22 cellular contexts compared by ENCODE assay signal in genomic region chr6:132458887-132459604, GRCh38. TPM values are rescaled to one million over a fixed set of nuclear protein-coding genes. Genes with fewer than 3 reads are reported as not detected.
"Had no signal": no experiment of that assay in that cellular context is flagged by ENCODE, and none has a peak within 500 bp of the region (broad histone marks: within the 10 kb centered on the region; RNA-seq: fewer than 3 reads in every experiment).

No MANE protein-coding gene starts in this region.

- H3K4me1 ChIP-seq: esophagus muscularis mucosa, gastrocnemius medialis, pancreas, tibial artery, upper lobe of left lung, uterus had no signal

- H3K27me3 ChIP-seq: esophagus muscularis mucosa, gastrocnemius medialis, heart right ventricle, pancreas, tibial artery, upper lobe of left lung, uterus had no signal

- DNase-seq: effector memory CD8-positive, alpha-beta T cell; gastrocnemius medialis; heart right ventricle; hypothalamus; kidney glomerular epithelial cell; mammary epithelial cell; natural killer cell; nucleus accumbens; pancreas; right cardiac atrium; small intestine; stimulated activated CD4-positive, alpha-beta T cell treated with anti-CD3 and anti-CD28 coated beads, Interleukin-2, amount 100 ng/mL, for 48 hours; stimulated activated naive CD8-positive, alpha-beta T cell treated with anti-CD3 and anti-CD28 coated beads, Interleukin-15, Interleukin-2, amounts not matched to agents 100 U/mL and 50 U/mL, for 24 hours; tibial artery; upper lobe of left lung; uterus had no signal

- H3K27ac ChIP-seq: epithelial cell of prostate, esophagus muscularis mucosa, gastrocnemius medialis, heart right ventricle, pancreas, tibial artery, upper lobe of left lung, uterus had no signal

- H3K9me3 Mint-ChIP-seq: dendritic cell treated with granulocyte-macrophage colony-stimulating factor and Interleukin-4, amounts not matched to agents 40 ng/mL and 50 ng/mL, for 4 days; effector memory CD8-positive, alpha-beta T cell; natural killer cell; neural crest cell had no signal

- H3K27ac Mint-ChIP-seq: dendritic cell treated with granulocyte-macrophage colony-stimulating factor and Interleukin-4, amounts not matched to agents 40 ng/mL and 50 ng/mL, for 4 days; effector memory CD8-positive, alpha-beta T cell; progenitor cell of endocrine pancreas had no signal

- H3K36me3 ChIP-seq: uterus had no signal

- H3K4me3 Mint-ChIP-seq: dendritic cell treated with granulocyte-macrophage colony-stimulating factor and Interleukin-4, amounts not matched to agents 40 ng/mL and 50 ng/mL, for 4 days; effector memory CD8-positive, alpha-beta T cell; natural killer cell; neural crest cell had no signal

- FAIRE-seq: islet of Langerhans, pancreas had no signal

- H3K4me3 ChIP-seq: esophagus muscularis mucosa, gastrocnemius medialis, heart right ventricle, pancreas, tibial artery, upper lobe of left lung, uterus had no signal

- ATAC-seq: effector memory CD8-positive, alpha-beta T cell; gastrocnemius medialis; heart right ventricle; natural killer cell; pancreas; right cardiac atrium; stimulated activated naive CD8-positive, alpha-beta T cell treated with anti-CD3 and anti-CD28 coated beads, Interleukin-15, Interleukin-2, amounts not matched to agents 100 U/mL and 50 U/mL, for 24 hours had no signal

- H3K4me1 Mint-ChIP-seq: neural crest cell had no signal

- H3K9me3 ChIP-seq: esophagus muscularis mucosa, gastrocnemius medialis, heart right ventricle, pancreas, tibial artery, upper lobe of left lung, uterus had no signal

- H3K27me3 Mint-ChIP-seq: dendritic cell treated with granulocyte-macrophage colony-stimulating factor and Interleukin-4, amounts not matched to agents 40 ng/mL and 50 ng/mL, for 4 days; effector memory CD8-positive, alpha-beta T cell; progenitor cell of endocrine pancreas had no signal

RNA-seq across cellular contexts. Expression of gene MOXD1, which starts 57.8 kb away (rescaled TPM):
- total RNA-seq: natural killer cell had no signal
